ENCODE assay signal across 1 cellular context in the genomic region with DNA sequence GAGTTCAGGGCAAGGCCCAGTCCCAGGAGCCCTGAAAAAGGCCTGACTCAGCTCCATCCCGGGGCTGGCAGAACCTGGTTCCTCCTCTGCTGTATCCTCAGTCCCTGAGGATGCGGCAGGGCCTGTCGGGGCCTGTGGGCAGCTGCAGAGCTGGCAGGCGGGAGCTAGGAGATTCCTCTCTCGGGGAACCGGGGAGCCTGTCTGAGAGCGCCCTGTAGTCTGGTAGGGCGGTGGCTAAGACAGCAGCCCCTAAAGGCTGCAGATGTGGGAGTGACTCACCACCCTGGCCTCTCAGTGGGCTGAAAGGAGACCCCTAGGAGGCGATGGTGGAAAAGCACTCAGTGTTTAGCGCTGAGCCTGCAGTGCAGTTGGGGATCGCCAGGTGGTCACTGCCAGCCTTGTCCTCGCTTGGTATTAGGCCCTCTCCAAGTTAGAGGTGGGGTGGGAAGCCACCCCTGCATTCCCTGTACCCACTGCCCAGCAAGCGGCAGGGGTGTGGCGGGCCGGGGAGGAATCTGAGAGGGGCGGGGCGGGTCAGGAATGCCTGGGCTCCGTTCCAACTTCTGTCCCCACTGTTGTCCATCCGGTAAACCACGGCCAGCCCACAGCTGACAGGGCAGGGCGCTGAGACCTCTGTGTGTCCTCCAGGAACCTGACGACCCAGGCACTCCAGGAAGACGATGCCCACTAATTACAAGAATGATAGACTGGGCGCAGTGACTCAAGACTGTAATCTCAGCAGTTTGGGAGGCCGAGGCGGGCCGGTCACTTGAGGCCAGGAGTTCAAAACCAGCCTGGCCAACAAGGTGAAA.
A peak's percentile ranks its signal among the peaks of the same experiment; 100 is the strongest.
TF ChIP-seq lines count a peak whose summit lies in the region.

No MANE protein-coding gene starts in this region.

TF ChIP-seq in HepG2, 621 proteins besides CTCF, POLR2A, EP300 and RAD21 (continued from another document):
- TF ChIP-seq, protein P1, sequence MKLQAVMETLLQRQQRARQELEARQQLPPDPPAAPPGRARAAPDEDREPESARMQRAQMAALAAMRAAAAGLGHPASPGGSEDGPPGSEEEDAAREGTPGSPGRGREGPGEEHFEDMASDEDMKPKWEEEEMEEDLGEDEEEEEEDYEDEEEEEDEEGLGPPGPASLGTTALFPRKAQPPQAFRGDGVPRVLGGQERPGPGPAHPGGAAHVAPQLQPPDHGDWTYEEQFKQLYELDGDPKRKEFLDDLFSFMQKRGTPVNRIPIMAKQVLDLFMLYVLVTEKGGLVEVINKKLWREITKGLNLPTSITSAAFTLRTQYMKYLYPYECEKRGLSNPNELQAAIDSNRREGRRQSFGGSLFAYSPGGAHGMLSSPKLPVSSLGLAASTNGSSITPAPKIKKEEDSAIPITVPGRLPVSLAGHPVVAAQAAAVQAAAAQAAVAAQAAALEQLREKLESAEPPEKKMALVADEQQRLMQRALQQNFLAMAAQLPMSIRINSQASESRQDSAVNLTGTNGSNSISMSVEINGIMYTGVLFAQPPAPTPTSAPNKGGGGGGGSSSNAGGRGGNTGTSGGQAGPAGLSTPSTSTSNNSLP (IDR thresholded peaks at IDR 0.05; ENCODE audit: low read depth, low read length), result no peak
- TF ChIP-seq GFI1 (CRISPR knock-in tag; IDR thresholded peaks at IDR 0.05; ENCODE audit: borderline replicate concordance), result peak; percentile 74; the same call in 1 of the 2 replicates
- TF ChIP-seq CBX5 (CRISPR knock-in tag; IDR thresholded peaks at IDR 0.05; ENCODE audit: borderline replicate concordance), result no peak; the same call in 1 of the 2 replicates
- peak; percentile 71; the same call in 1 of the 2 replicates for TF ChIP-seq MTA1 (CRISPR knock-in tag; IDR thresholded peaks at IDR 0.05; ENCODE audit: borderline replicate concordance)
- TF ChIP-seq ZBTB20 (CRISPR knock-in tag; IDR thresholded peaks at IDR 0.05; ENCODE audit: borderline replicate concordance, low read depth), result peak; percentile 41; the same call in 1 of the 2 replicates
- no peak for TF ChIP-seq FOSL1 (CRISPR knock-in tag; IDR thresholded peaks at IDR 0.05; ENCODE audit: borderline replicate concordance)
- peak; percentile 76; the same call in 1 of the 2 replicates for TF ChIP-seq HDAC1 (CRISPR knock-in tag; IDR thresholded peaks at IDR 0.05)
- TF ChIP-seq NR2F6 (IDR thresholded peaks at IDR 0.05), result no peak
- peak; percentile 83 for TF ChIP-seq NR2F6 (CRISPR knock-in tag; IDR thresholded peaks at IDR 0.05)
